ENCODE assay signal across 27 cellular contexts in genomic region chr14:81981311-81981675, GRCh38.
A peak's percentile ranks its signal among the peaks of the same experiment; 100 is the strongest.
DNase-seq lines count a peak whose midpoint lies in the region; TF ChIP-seq lines count a peak whose summit lies in the region.
"Had no signal": no experiment of that assay in that cellular context is flagged by ENCODE, and none has a peak within 500 bp of the region (broad histone marks: within the 10 kb centered on the region; RNA-seq: fewer than 3 reads in every experiment).

No MANE protein-coding gene starts in this region.

- no peaks in the 10 kb centered on the region for H3F3A ChIP-seq in smooth muscle cell (ENCODE audit: low read depth)

- H3K4me1 ChIP-seq in mesodermal cell (ENCODE audit: control insufficient read depth, insufficient read depth, low read length, poor library complexity, severe bottlenecking): no peaks in the 10 kb centered on the region
- H3K4me1 ChIP-seq in smooth muscle cell (ENCODE audit: low read depth): no peaks in the 10 kb centered on the region
- H3K4me1 ChIP-seq: A549, HAP-1 had no signal

- peak overlapping the region in 5 of 59 donors; percentile 0 to 30 (median 17) for H3K4me3 ChIP-seq in dorsolateral prefrontal cortex
- no peak overlapping the region for H3K4me3 ChIP-seq in mesodermal cell (ENCODE audit: extremely low read depth, insufficient read depth, low read length, poor library complexity, severe bottlenecking)
- no peak overlapping the region for H3K4me3 ChIP-seq in smooth muscle cell
- H3K4me3 ChIP-seq: A549, GM12878, GM23338, HAP-1 had no signal

- H3K27ac ChIP-seq in dorsolateral prefrontal cortex (peak overlapping the region in 30 of 59 donors; percentile 2 to 77 (median 44)), mesodermal cell (ENCODE audit: low read depth, low read length, severe bottlenecking) (peak overlapping the region; percentile 58), smooth muscle cell (ENCODE audit: low read depth) (no peak overlapping the region)
- H3K27ac ChIP-seq: A549, C4-2B had no signal

- DNase-seq in COLO829 (ENCODE audit: low spot score) (peak; percentile 52), dorsolateral prefrontal cortex (no peak), smooth muscle cell (lab: John Stamatoyannopoulos, UW; ENCODE audit: unreplicated experiment) (no peak), RPMI8226 (no peak), KG1 (lab: John Stamatoyannopoulos, UW) (no peak)
- DNase-seq in activated CD8-positive, alpha-beta memory T cell treated with anti-CD3 and anti-CD28 coated beads, Interleukin-2, amount 50 U/mL, for 48 hours: no peak
- DNase-seq: CD8-positive, alpha-beta T cell; DMS 273 treated with DMSO at 0.1 percent for 48 hours; DMS79; EL; GDM1; HFFc6; Karpas-422; NCI-H1105; NCI-H1436 treated with DMSO at 0.1 percent for 48 hours; NCI-H187 treated with DMSO at 0.1 percent for 48 hours; NCI-H2171 treated with DMSO at 0.1 percent for 48 hours; NCI-H524; NCI-H774; PC-3; SHP77 had no signal

- TF ChIP-seq CTCF in dorsolateral prefrontal cortex (IDR thresholded peaks at IDR 0.05 in 54 of 56, conservative IDR thresholded peaks at IDR 0.05 in 2 of 56; ENCODE audit: low read depth in 1 of 56, partially characterized antibody in 56 of 56) (no peak), smooth muscle cell (IDR thresholded peaks at IDR 0.05; ENCODE audit: borderline replicate concordance, insufficient read depth, poor library complexity, severe bottlenecking) (no peak)

- no peak overlapping the region for H3K4me2 ChIP-seq in smooth muscle cell
- H3K4me2 ChIP-seq: A549, GM23338 had no signal

- H3K27me3 ChIP-seq in dorsolateral prefrontal cortex (no peaks in the 10 kb centered on the region), smooth muscle cell (ENCODE audit: low read depth) (no peaks in the 10 kb centered on the region)

- peak overlapping the region; percentile 48 for H2AFZ ChIP-seq in smooth muscle cell (ENCODE audit: low read depth)
- H2AFZ ChIP-seq: GM23338 had no signal

- H3K9me3 ChIP-seq in mesodermal cell (ENCODE audit: control insufficient read depth, low read length): no peaks in the 10 kb centered on the region
- H3K9me3 ChIP-seq in smooth muscle cell (replicated peaks; ENCODE audit: low read depth): no peaks in the 10 kb centered on the region
- H3K9me3 ChIP-seq: A549, HAP-1 had no signal

- H4K20me1 ChIP-seq in smooth muscle cell (ENCODE audit: low read depth): no peaks in the 10 kb centered on the region

- H3K79me2 ChIP-seq in smooth muscle cell (ENCODE audit: low read depth): no peaks in the 10 kb centered on the region

- WGBS in mesodermal cell (ENCODE audit: insufficient coverage in 2 of 2), 2 experiments: 75 to 100% methylated on average over 1 to 2 of the region's 5 CpGs
- WGBS in smooth muscle cell (ENCODE audit: low lambda C conversion rate): 82% methylated on average over 5 of the region's 5 CpGs

- intact Hi-C loops in dorsolateral prefrontal cortex (cut with DNase I): no loop called here

- no peak overlapping the region for H3K9ac ChIP-seq in smooth muscle cell (ENCODE audit: low read depth)

- H3K36me3 ChIP-seq in mesodermal cell (ENCODE audit: control insufficient read depth, insufficient read depth, low read length): no peaks in the 10 kb centered on the region
- no peaks in the 10 kb centered on the region for H3K36me3 ChIP-seq in smooth muscle cell (ENCODE audit: low read depth)
- H3K36me3 ChIP-seq: HAP-1 had no signal
